In genomic region chr2:85354286-85355072, GRCh38 we compare ENCODE assay signal across 8 cellular contexts. TPM values are rescaled to one million over a fixed set of nuclear protein-coding genes. Genes with fewer than 3 reads are reported as not detected.
DNase-seq lines count a peak whose midpoint lies in the region; ATAC-seq and TF ChIP-seq lines count a peak whose summit lies in the region.

Gene ELMOD3, plus strand, starts transcription at chr2:85354769. Its CDS starts 2,430 bp downstream, at chr2:85357199.
Gene RETSAT, minus strand, starts transcription at chr2:85354528. Its CDS starts 21 bp downstream, at chr2:85354507.

- H3K36me3 Mint-ChIP-seq in WTC11, result peaks cover 22% of the 10 kb centered on the region

- peak within 1 kb of the TSS; percentile 92 for H3K4me2 ChIP-seq in smooth muscle cell

- H3K9me3 ChIP-seq in AG04450 (ENCODE audit: control insufficient read depth, insufficient read depth, low read length) (no peaks in the 10 kb centered on the region), smooth muscle cell (replicated peaks; ENCODE audit: low read depth) (no peaks in the 10 kb centered on the region)

- peak within 1 kb of the TSS; percentile 65 for H3K4me3 ChIP-seq in AG04450 (ENCODE audit: low read depth, low read length)
- peak within 1 kb of the TSS; percentile 73 to 74 for H3K4me3 ChIP-seq in cardiac fibroblast (replicated peaks in 1 of 2; ENCODE audit: low read depth in 2 of 2, low read length in 2 of 2)
- H3K4me3 ChIP-seq in smooth muscle cell, result peak within 1 kb of the TSS; percentile 62

- ATAC-seq in GM18909 (IDR thresholded peaks at IDR 0.05; ENCODE audit: poor library complexity, unreplicated experiment), result peak; percentile 97
- ATAC-seq in HG03175 (IDR thresholded peaks at IDR 0.05; ENCODE audit: unreplicated experiment), result peak; percentile 97
- peak; percentile 99 for ATAC-seq in WTC11

- TF ChIP-seq CTCF in AG04450 (IDR thresholded peaks at IDR 0.05; ENCODE audit: low read depth, low read length) (no peak), WTC11 (IDR thresholded peaks at IDR 0.05) (no peak), cardiac fibroblast (IDR thresholded peaks at IDR 0.05; ENCODE audit: low read depth, low read length) (no peak), smooth muscle cell (IDR thresholded peaks at IDR 0.05; ENCODE audit: borderline replicate concordance, insufficient read depth, poor library complexity, severe bottlenecking) (no peak)

- H3K27ac Mint-ChIP-seq in WTC11, result peak within 1 kb of the TSS; percentile 96

- H3K27ac ChIP-seq in AG04450 (ENCODE audit: low read depth, low read length) (peak within 1 kb of the TSS; percentile 47), smooth muscle cell (ENCODE audit: low read depth) (peak within 1 kb of the TSS; percentile 36)

- H3K9me3 Mint-ChIP-seq in WTC11, result no peaks in the 10 kb centered on the region

- H3K4me1 Mint-ChIP-seq in WTC11, result peaks cover 16% of the 10 kb centered on the region

- DNase-seq in AG04450 (ENCODE audit: low read depth, low spot score), result peak; percentile 98
- DNase-seq in NCI-H226, result peak; percentile 99
- peak; percentile 95 for DNase-seq in WTC11 (ENCODE audit: low spot score)
- DNase-seq in cardiac fibroblast (ENCODE audit: low read depth in 2 of 2), result peak; percentile 99 to 100
- peak; percentile 99 for DNase-seq in iPS-NIHi7 (ENCODE audit: extremely low spot score)
- DNase-seq in smooth muscle cell (lab: John Stamatoyannopoulos, UW; ENCODE audit: unreplicated experiment), result peak; percentile 79

- peak within 1 kb of the TSS; percentile 100 for H3K4me3 Mint-ChIP-seq in WTC11

- peaks cover 19% of the 10 kb centered on the region for H3K79me2 ChIP-seq in smooth muscle cell (ENCODE audit: low read depth)

- H4K20me1 ChIP-seq in smooth muscle cell (ENCODE audit: low read depth), result peaks cover 11% of the 10 kb centered on the region

- no peaks in the 10 kb centered on the region for H3K27me3 ChIP-seq in AG04450 (ENCODE audit: control insufficient read depth, insufficient read depth, low read length)
- H3K27me3 ChIP-seq in smooth muscle cell (ENCODE audit: low read depth), result no peaks in the 10 kb centered on the region

- peak within 1 kb of the TSS; percentile 87 for H2AFZ ChIP-seq in smooth muscle cell (ENCODE audit: low read depth)

- POLR2A ChIA-PET in AG04450 (lab: Yijun Ruan, JAX), result interaction anchor here (0.6 to 2.7 kb wide), 25 partner anchors 9 to 285 kb away, joined by 3 to 23 read pairs (median 3); partner anchors contain the start of genes C2orf68, MAT2A, RNF181 and SH2D6
- POLR2A ChIA-PET in WTC11 (lab: Charles Lee), result interaction anchor here (1.0 to 1.4 kb wide), 7 partner anchors 11 to 258 kb away, joined by 3 to 11 read pairs (median 4); partner anchors contain the start of genes C2orf68, MAT2A, SH2D6 and TGOLN2

- peaks cover 11% of the 10 kb centered on the region for H3K4me1 ChIP-seq in smooth muscle cell (ENCODE audit: low read depth)

- H3K36me3 ChIP-seq in smooth muscle cell (ENCODE audit: low read depth), result no peaks in the 10 kb centered on the region

- WGBS in smooth muscle cell (ENCODE audit: low lambda C conversion rate), result 1% methylated on average over 42 of the region's 42 CpGs

- no peaks in the 10 kb centered on the region for H3K27me3 Mint-ChIP-seq in WTC11 (ENCODE audit: low read depth)

- CTCF ChIA-PET in AG04450 (lab: Charles Lee), result interaction anchor here (1.0 to 1.6 kb wide), 3 partner anchors 196 to 203 kb away, joined by 3 to 8 read pairs (median 4); no protein-coding TSS in a partner anchor
- CTCF ChIA-PET in WTC11 (lab: Charles Lee), result interaction anchor here (0.8 to 1.9 kb wide), 10 partner anchors 12 to 288 kb away, joined by 3 to 11 read pairs (median 4); no protein-coding TSS in a partner anchor

- peak within 1 kb of the TSS; percentile 86 for H3K9ac ChIP-seq in smooth muscle cell (ENCODE audit: low read depth)

- no peaks in the 10 kb centered on the region for H3F3A ChIP-seq in smooth muscle cell (ENCODE audit: low read depth)

TF ChIP-seq in WTC11, 78 proteins besides CTCF, POLR2A, EP300 and RAD21:
- TF ChIP-seq MLX (CRISPR knock-in tag; IDR thresholded peaks at IDR 0.05) (no peak), GABPB1 (CRISPR knock-in tag; IDR thresholded peaks at IDR 0.05) (peak; percentile 31), NR2C2 (CRISPR knock-in tag; IDR thresholded peaks at IDR 0.05) (no peak), CREM (CRISPR knock-in tag; IDR thresholded peaks at IDR 0.05) (peak; percentile 19; the same call in 1 of the 2 replicates), ZNF317 (CRISPR knock-in tag; IDR thresholded peaks at IDR 0.05; ENCODE audit: borderline replicate concordance, low read depth) (0 out of 2 replicates have a peak, but pooled peaks have one; percentile 13), GTF2I (CRISPR knock-in tag; conservative IDR thresholded peaks at IDR 0.05) (peak; percentile 79; the same call in 1 of the 2 replicates), IRF1 (CRISPR knock-in tag; IDR thresholded peaks at IDR 0.05) (0 out of 2 replicates have a peak, but pooled peaks have one; percentile 15), SP1 (CRISPR knock-in tag; conservative IDR thresholded peaks at IDR 0.05) (peak; percentile 87), ZNF121 (CRISPR knock-in tag; IDR thresholded peaks at IDR 0.05) (peak; percentile 97), FOXK1 (CRISPR knock-in tag; IDR thresholded peaks at IDR 0.05) (0 out of 2 replicates have a peak, but pooled peaks have one; percentile 16)
TF ChIP-seq in WTC11: peak in this region for 8.

RNA-seq across cellular contexts. Expression of gene ELMOD3, which starts in this region (rescaled TPM):
- polyA plus RNA-seq in AG04450 (2011; rRNA removed), result 17.2 and 17.8 TPM in 2 replicates
- polyA minus RNA-seq in AG04450 (2011; rRNA and poly(A)+ RNA removed), result 16.1 and 17.1 TPM in 2 replicates
- total RNA-seq in WTC11 (2021), result 9.7 to 10.8 TPM (median 10.6 TPM) in 3 replicates
- total RNA-seq in smooth muscle cell, result 13.3 and 28.2 TPM in 2 replicates
- polyA plus RNA-seq in smooth muscle cell, result 15.2 and 16.4 TPM in 2 replicates

RNA-seq across cellular contexts. Expression of gene RETSAT, which starts in this region (rescaled TPM):
- 35.5 and 38.0 TPM in 2 replicates for polyA plus RNA-seq in AG04450 (2011; rRNA removed)
- polyA minus RNA-seq in AG04450 (2011; rRNA and poly(A)+ RNA removed), result 42.1 and 47.4 TPM in 2 replicates
- 18.9 to 24.4 TPM (median 21.6 TPM) in 3 replicates for total RNA-seq in WTC11 (2021)
- 24.1 and 29.9 TPM in 2 replicates for total RNA-seq in smooth muscle cell
- 17.9 and 20.6 TPM in 2 replicates for polyA plus RNA-seq in smooth muscle cell

Comparison
In these comparisons a context has a peak if more than half of its experiments do, and no peak if none do; other contexts are left out.
1. Peak in every context shown above with its lines: DNase-seq, ATAC-seq, H3K4me3 ChIP-seq and H3K27ac ChIP-seq.